ENCODE assay signal across 22 cellular contexts in the genomic region with DNA sequence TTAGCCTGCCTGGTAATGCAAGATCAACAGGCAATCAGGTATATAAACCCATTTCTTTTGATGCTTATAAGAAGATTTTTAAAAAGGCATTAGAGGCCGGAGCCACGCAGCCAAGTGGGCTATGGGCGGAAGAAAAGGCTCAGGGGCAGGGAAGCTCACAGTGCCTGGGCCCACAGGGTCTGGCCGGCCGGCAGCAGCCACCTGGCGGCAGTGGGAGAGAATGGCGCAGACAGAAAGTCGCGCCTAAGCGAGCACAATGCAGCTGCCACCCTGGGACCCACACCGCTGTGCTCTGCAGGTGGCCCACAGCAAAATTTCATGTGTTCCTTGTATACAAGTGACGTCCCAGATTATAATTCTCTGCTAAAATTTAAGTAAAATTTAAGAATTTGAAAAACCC.
"Had no signal": no experiment of that assay in that cellular context is flagged by ENCODE, and none has a peak within 500 bp of the region (broad histone marks: within the 10 kb centered on the region; RNA-seq: fewer than 3 reads in every experiment).

No MANE protein-coding gene starts in this region.

- H3K27ac Mint-ChIP-seq: memory B cell, mesothelial cell of epicardium, natural killer cell, type B pancreatic cell had no signal

- H3K4me3 Mint-ChIP-seq: memory B cell, mesothelial cell of epicardium, natural killer cell, neural crest cell, type B pancreatic cell had no signal

- H3K4me1 Mint-ChIP-seq: memory B cell, mesothelial cell of epicardium, natural killer cell had no signal

- H3K27me3 Mint-ChIP-seq: memory B cell, type B pancreatic cell had no signal

- DNase-seq: dermis blood vessel endothelial cell; erythroblast; foreskin keratinocyte; head of caudate nucleus; kidney; left cardiac atrium; left ventricle myocardium inferior; lower lobe of right lung; natural killer cell; posterior cingulate gyrus; small intestine; stimulated activated CD4-positive, alpha-beta T cell treated with anti-CD3 and anti-CD28 coated beads, Interleukin-12 subunit alpha, Interleukin-12 subunit beta, amount 100 ng/mL, for 4 hours; stimulated activated naive CD4-positive, alpha-beta T cell; stomach; substantia nigra had no signal

- H3K4me1 ChIP-seq: foreskin keratinocyte, left ventricle myocardium inferior, lower lobe of right lung, right atrium auricular region, stomach had no signal

- H3K27me3 ChIP-seq: hepatocyte, right atrium auricular region, stomach had no signal

- H3K4me2 ChIP-seq: hepatocyte had no signal

- H2AFZ ChIP-seq: hepatocyte had no signal

- H3K27ac ChIP-seq: foreskin keratinocyte, hepatocyte, left ventricle myocardium inferior, lower lobe of right lung, right atrium auricular region, stomach, thoracic aorta had no signal

- H3K79me2 ChIP-seq: hepatocyte had no signal
